9 cellular contexts compared by ENCODE assay signal in the genomic region with DNA sequence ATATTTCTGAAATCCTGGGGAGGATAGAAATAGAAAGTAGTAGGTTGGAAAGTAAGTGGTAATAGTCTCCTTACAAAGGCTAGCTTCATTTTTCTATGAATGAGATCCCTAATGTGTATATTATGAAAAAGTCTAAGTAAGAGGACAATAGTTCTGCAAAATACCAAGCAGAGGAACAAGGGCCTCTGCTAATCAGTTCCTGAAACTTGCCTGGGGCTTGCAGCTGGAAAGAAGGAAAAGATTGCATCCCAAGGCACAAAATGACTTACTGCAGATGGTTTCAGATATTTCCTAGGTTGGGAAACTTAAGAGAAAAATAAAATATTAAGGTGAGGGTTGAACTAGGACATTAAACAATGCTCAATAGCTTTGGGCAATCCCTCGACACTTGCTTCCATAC.
"Had no signal": no experiment of that assay in that cellular context is flagged by ENCODE, and none has a peak within 500 bp of the region (broad histone marks: within the 10 kb centered on the region; RNA-seq: fewer than 3 reads in every experiment).

No MANE protein-coding gene starts in this region.

- H3K4me1 Mint-ChIP-seq: IgD-negative memory B cell had no signal

- DNase-seq: GM23248, GOT3, H7, HFFc6 had no signal

- H3K36me3 Mint-ChIP-seq: IgD-negative memory B cell had no signal

- H3K4me3 Mint-ChIP-seq: HFFc6, IgD-negative memory B cell had no signal

- H3K4me3 ChIP-seq: GM23248, HAP-1 had no signal

- H3K27ac ChIP-seq: GM23248, HL-60 had no signal

- H3K27me3 Mint-ChIP-seq: IgD-negative memory B cell had no signal

- H3K27ac Mint-ChIP-seq: HFFc6, IgD-negative memory B cell had no signal

- H3K36me3 ChIP-seq: HAP-1 had no signal

- ATAC-seq: HCT116, HepG2 had no signal

- H3K9me3 ChIP-seq: HAP-1 had no signal

- H3K9ac ChIP-seq: GM23248 had no signal

- H3K4me1 ChIP-seq: HAP-1 had no signal
